ENCODE assay signal across 23 cellular contexts in genomic region chr22:47091921-47092700, GRCh38.
DNase-seq lines count a peak whose midpoint lies in the region; ATAC-seq, FAIRE-seq and TF ChIP-seq lines count a peak whose summit lies in the region.
"Had no signal": no experiment of that assay in that cellular context is flagged by ENCODE, and none has a peak within 500 bp of the region (broad histone marks: within the 10 kb centered on the region; RNA-seq: fewer than 3 reads in every experiment).

No MANE protein-coding gene starts in this region.

- no peaks in the 10 kb centered on the region for H3K4me1 ChIP-seq in breast epithelium
- peaks cover 0 to 14% (median 9%) of the 10 kb centered on the region in 4 experiments; a peak in 5 of 7 replicates for H3K4me1 ChIP-seq in H1 (replicated peaks in 1 of 4; ENCODE audit: control insufficient read depth in 3 of 4, insufficient read depth in 4 of 4, low read length in 3 of 4)
- H3K4me1 ChIP-seq in aorta (ENCODE audit: control insufficient read depth in 1 of 2, insufficient read depth in 2 of 2, low read length in 2 of 2), result no peaks in the 10 kb centered on the region
- H3K4me1 ChIP-seq in pancreas, result peaks cover 0 to 10% (median 4%) of the 10 kb centered on the region in 3 donors
- H3K4me1 ChIP-seq: psoas muscle had no signal

- H4K8ac ChIP-seq in H1 (ENCODE audit: extremely low read depth, insufficient read depth, low read length), result no peak overlapping the region

- H2BK15ac ChIP-seq in H1 (ENCODE audit: low read length), result no peak overlapping the region

- no peak overlapping the region for H3K4me3 Mint-ChIP-seq in MCF 10A (ENCODE audit: unreplicated experiment)
- H3K4me3 Mint-ChIP-seq in nephron, result peak overlapping the region in 2 of 3 experiments; percentile 90 to 91

- H2BK12ac ChIP-seq in H1 (ENCODE audit: low read depth, low read length), result no peak overlapping the region; the same call in 1 of the 2 replicates

- BruUV-seq in MCF 10A (replicated peaks; lab: Mats Ljungman, UMichigan), result no TSS peak

- no peak overlapping the region for H3K4me3 ChIP-seq in breast epithelium
- no peak overlapping the region for H3K4me3 ChIP-seq in H1 (ENCODE audit: extremely low read depth in 1 of 4, insufficient read depth in 2 of 4, low read depth in 3 of 4, low read length in 4 of 4)
- no peak overlapping the region for H3K4me3 ChIP-seq in aorta (ENCODE audit: low read length in 2 of 2)
- no peak overlapping the region for H3K4me3 ChIP-seq in pancreas
- H3K4me3 ChIP-seq: MG63, PC-9, psoas muscle had no signal

- H3K79me2 ChIP-seq in H1 (ENCODE audit: control insufficient read depth in 1 of 2, insufficient read depth in 2 of 2, low read length in 2 of 2), result no peaks in the 10 kb centered on the region

- no peak overlapping the region for H3K56ac ChIP-seq in H1 (replicated peaks; ENCODE audit: insufficient read length, low read depth, low read length)

- peak overlapping the region in 1 of 2 experiments; percentile 90; a peak in 1 of 4 replicates for H3K4me2 ChIP-seq in H1 (ENCODE audit: insufficient read depth in 1 of 2, low read depth in 2 of 2, low read length in 2 of 2)
- H3K4me2 ChIP-seq: PC-9 had no signal

- no peak overlapping the region for H3K18ac ChIP-seq in H1 (ENCODE audit: extremely low read depth, low read length)

- H2BK20ac ChIP-seq in H1 (ENCODE audit: low read length), result no peak overlapping the region

- H3K27me3 ChIP-seq in breast epithelium, result no peaks in the 10 kb centered on the region
- no peaks in the 10 kb centered on the region for H3K27me3 ChIP-seq in H1 (replicated peaks in 1 of 4; ENCODE audit: control insufficient read depth in 3 of 4, extremely low read depth in 1 of 4, insufficient read depth in 3 of 4, low read length in 3 of 4)
- H3K27me3 ChIP-seq in aorta (ENCODE audit: control insufficient read depth in 1 of 2, insufficient read depth in 2 of 2, low read length in 1 of 2), result no peaks in the 10 kb centered on the region
- H3K27me3 ChIP-seq in pancreas, result no peaks in the 10 kb centered on the region
- H3K27me3 ChIP-seq: MG63 had no signal

- DNase-seq in MCF 10A (ENCODE audit: unreplicated experiment) (no peak), breast epithelium (ENCODE audit: low spot score in 2 of 2) (no peak), H1 (ENCODE audit: low read depth in 1 of 2, low spot score in 2 of 2) (no peak), aorta (no peak), pancreas (no peak)
- no peak for DNase-seq in activated naive CD4-positive, alpha-beta T cell (lab: John Stamatoyannopoulos, UW)
- DNase-seq in stimulated activated naive CD4-positive, alpha-beta T cell treated with Interleukin-2 at 50 U/mL for 16 hours (lab: John Stamatoyannopoulos, UW), result no peak
- DNase-seq: activated CD4-positive, CD25-positive, alpha-beta regulatory T cell treated with anti-CD3 and anti-CD28 coated beads, Interleukin-2, amount 50 U/mL, for 72 hours; activated CD8-positive, alpha-beta T cell treated with anti-CD3 and anti-CD28 coated beads for 36 hours; activated naive CD4-positive, alpha-beta T cell treated with Interleukin-2 at 50 U/mL for 16 hours; cortex of kidney; DMS79 treated with DMSO at 0.1 percent for 48 hours; left cardiac atrium; MG63; NCI-H1436 treated with DMSO at 0.1 percent for 48 hours; NCI-H510A; psoas muscle; Right ventricle myocardium superior; stimulated activated CD8-positive, alpha-beta memory T cell treated with anti-CD3 and anti-CD28 coated beads, Interleukin-4, amount 100 ng/mL, for 48 hours had no signal

- peak overlapping the region; percentile 8 for H3K27ac Mint-ChIP-seq in MCF 10A (ENCODE audit: low read depth, unreplicated experiment)
- peak overlapping the region in 1 of 3 experiments; percentile 49 for H3K27ac Mint-ChIP-seq in nephron
- H3K27ac Mint-ChIP-seq: activated CD8-positive, alpha-beta T cell treated with anti-CD3 and anti-CD28 coated beads for 36 hours had no signal

- intact Hi-C loops in MCF 10A (cut with micrococcal nuclease), result no loop called here
- intact Hi-C loops in breast epithelium (cut with DNase I; ENCODE audit: low total_unique reads), result no loop called here
- intact Hi-C loops in aorta (cut with DNase I), result no loop called here
- intact Hi-C loops in pancreas (cut with DNase I), result no loop called here

- H3K36me3 ChIP-seq in breast epithelium, result no peaks in the 10 kb centered on the region
- no peaks in the 10 kb centered on the region for H3K36me3 ChIP-seq in H1 (ENCODE audit: control insufficient read depth in 2 of 4, insufficient read depth in 4 of 4, low read length in 3 of 4)
- no peaks in the 10 kb centered on the region for H3K36me3 ChIP-seq in aorta (ENCODE audit: control insufficient read depth in 1 of 2, insufficient read depth in 2 of 2, low read length in 1 of 2)
- no peaks in the 10 kb centered on the region for H3K36me3 ChIP-seq in pancreas
- H3K36me3 ChIP-seq: MG63 had no signal

- CTCF ChIA-PET in MCF 10A (lab: Yijun Ruan, JAX), result interaction anchor here (0.7 kb wide), 1 partner anchor 8 kb away, joined by 3 read pairs; no protein-coding TSS in a partner anchor
- CTCF ChIA-PET in H1 (lab: Charles Lee; ENCODE audit: partially characterized antibody), result interaction anchor here (1.0 kb wide), 1 partner anchor 265 kb away, joined by 3 read pairs; no protein-coding TSS in a partner anchor

- H4K5ac ChIP-seq in H1 (ENCODE audit: insufficient read length, low read depth, low read length), result no peak overlapping the region

- peak; percentile 33 for ATAC-seq in aorta (ENCODE audit: low FRiP score)
- no peak for ATAC-seq in pancreas
- ATAC-seq: psoas muscle had no signal

- no peak overlapping the region for H2BK5ac ChIP-seq in H1 (ENCODE audit: low read depth, low read length)

- 89% methylated on average over 16 of the region's 16 CpGs; no CpG with 5 or more reads in 1 of the 2 experiments for WGBS in H1 (ENCODE audit: extremely low coverage in 1 of 2, insufficient coverage in 1 of 2, insufficient read length in 1 of 2, insufficient replicate concordance in 2 of 2, low coverage in 1 of 2, low lambda C conversion rate in 2 of 2, missing lambda C conversion rate in 1 of 2), 2 experiments
- 91 to 94% methylated on average over 16 of the region's 16 CpGs for WGBS in aorta, 2 donors
- WGBS in pancreas, 2 donors, result 95% methylated on average over 16 of the region's 16 CpGs

- FAIRE-seq in H1 (lab: Jason Lieb, UNC) (no peak), pancreas (lab: Jason Lieb, UNC) (no peak)
- FAIRE-seq: endometrium had no signal

- no peaks in the 10 kb centered on the region for H3K9me3 Mint-ChIP-seq in MCF 10A (ENCODE audit: unreplicated experiment)
- peaks cover 14% of the 10 kb centered on the region for H3K9me3 Mint-ChIP-seq in nephron

- TF ChIP-seq POLR2A in breast epithelium (IDR thresholded peaks at IDR 0.05) (no peak), H1 (IDR thresholded peaks at IDR 0.05; ENCODE audit: control extremely low read depth in 1 of 2, low read depth in 2 of 2, low read length in 2 of 2) (no peak)

- H4K91ac ChIP-seq in H1 (replicated peaks; ENCODE audit: insufficient read length, low read length), result peak overlapping the region; percentile 6

- no peaks in the 10 kb centered on the region for H3K79me1 ChIP-seq in H1 (ENCODE audit: low read depth, low read length)

- H3K23me2 ChIP-seq in H1 (ENCODE audit: low read depth, low read length), result no peaks in the 10 kb centered on the region

- H4K20me1 ChIP-seq in H1 (replicated peaks in 1 of 2; ENCODE audit: control insufficient read depth in 1 of 2, insufficient read depth in 2 of 2, low read length in 2 of 2), result peaks cover 0 to 4% of the 10 kb centered on the region in 2 experiments

- TF ChIP-seq EP300 in H1 (IDR thresholded peaks at IDR 0.05; ENCODE audit: borderline replicate concordance in 1 of 2, low read depth in 2 of 2, low read length in 2 of 2), result no peak

- POLR2A ChIA-PET in MCF 10A (lab: Yijun Ruan, JAX), result no interaction called here
- POLR2A ChIA-PET in H1 (lab: Charles Lee; ENCODE audit: partially characterized antibody), result no interaction called here

- H3K9ac ChIP-seq in H1 (replicated peaks in 1 of 4; ENCODE audit: extremely low read depth in 1 of 4, low read depth in 3 of 4, low read length in 3 of 4), result no peak overlapping the region

- TF ChIP-seq RAD21 in H1 (IDR thresholded peaks at IDR 0.05 in 1 of 2, conservative IDR thresholded peaks at IDR 0.05 in 1 of 2; ENCODE audit: low read depth in 2 of 2, low read length in 2 of 2), result no peak

- no peak overlapping the region for H3K27ac ChIP-seq in breast epithelium
- H3K27ac ChIP-seq in H1 (ENCODE audit: low read depth, low read length), result no peak overlapping the region
- no peak overlapping the region for H3K27ac ChIP-seq in aorta (ENCODE audit: low read depth in 1 of 2, low read length in 2 of 2)
- H3K27ac ChIP-seq in pancreas, result no peak overlapping the region
- H3K27ac ChIP-seq: PC-9, psoas muscle had no signal

- no peak overlapping the region for H2AK5ac ChIP-seq in H1 (ENCODE audit: low read depth, low read length)

- no peak overlapping the region for H3K14ac ChIP-seq in H1 (ENCODE audit: insufficient read length)

- no peaks in the 10 kb centered on the region for H3K27me3 Mint-ChIP-seq in MCF 10A (ENCODE audit: insufficient read depth, unreplicated experiment)
- peaks cover 14% of the 10 kb centered on the region for H3K27me3 Mint-ChIP-seq in nephron (ENCODE audit: low read depth)
- H3K27me3 Mint-ChIP-seq: activated CD8-positive, alpha-beta T cell treated with anti-CD3 and anti-CD28 coated beads for 36 hours; B cell had no signal

- no peak overlapping the region for H3K23ac ChIP-seq in H1 (ENCODE audit: insufficient read length)

- H3K36me3 Mint-ChIP-seq in MCF 10A (ENCODE audit: insufficient read depth, unreplicated experiment) (peaks cover 17% of the 10 kb centered on the region), nephron (ENCODE audit: low read depth) (peaks cover 20% of the 10 kb centered on the region)

- TF ChIP-seq CTCF in MCF 10A (IDR thresholded peaks at IDR 0.05; ENCODE audit: unreplicated experiment) (no peak), breast epithelium (IDR thresholded peaks at IDR 0.05) (no peak), H1 (IDR thresholded peaks at IDR 0.05; ENCODE audit: control extremely low read depth in 1 of 3, insufficient read depth in 1 of 3, low read depth in 1 of 3, low read length in 3 of 3) (no peak), nephron (IDR thresholded peaks at IDR 0.05; ENCODE audit: unreplicated experiment in 3 of 3) (no peak), pancreas (IDR thresholded peaks at IDR 0.05) (no peak)

- H2AFZ ChIP-seq in H1 (ENCODE audit: low read length), result no peak overlapping the region
- H2AFZ ChIP-seq: PC-9 had no signal

- H3K4ac ChIP-seq in H1 (replicated peaks; ENCODE audit: insufficient read length, low read depth, low read length), result no peak overlapping the region

- H3K4me1 Mint-ChIP-seq in MCF 10A (ENCODE audit: insufficient read depth, unreplicated experiment) (peaks cover 31% of the 10 kb centered on the region), nephron (peaks cover 26% of the 10 kb centered on the region)

- no peak overlapping the region for H2BK120ac ChIP-seq in H1 (replicated peaks; ENCODE audit: low read depth, low read length)

- H3K9me3 ChIP-seq in breast epithelium, result no peaks in the 10 kb centered on the region
- H3K9me3 ChIP-seq in H1 (ENCODE audit: insufficient read depth in 2 of 2, low read depth in 1 of 2, low read length in 1 of 2), result peaks cover 0 to 4% of the 10 kb centered on the region in 2 experiments; a peak in 3 of 4 replicates
- H3K9me3 ChIP-seq in aorta (ENCODE audit: control insufficient read depth, low read length), result no peaks in the 10 kb centered on the region
- H3K9me3 ChIP-seq in pancreas, result no peaks in the 10 kb centered on the region
- H3K9me3 ChIP-seq: psoas muscle had no signal
